ENCODE assay signal across 17 cellular contexts in genomic region chr7:136163333-136163732, GRCh38.
A peak's percentile ranks its signal among the peaks of the same experiment; 100 is the strongest.
DNase-seq lines count a peak whose midpoint lies in the region; TF ChIP-seq lines count a peak whose summit lies in the region.
"Had no signal": no experiment of that assay in that cellular context is flagged by ENCODE, and none has a peak within 500 bp of the region (broad histone marks: within the 10 kb centered on the region; RNA-seq: fewer than 3 reads in every experiment).

No MANE protein-coding gene starts in this region.

- H2BK5ac ChIP-seq in mesenchymal stem cell (ENCODE audit: low read depth, low read length, poor library complexity, severe bottlenecking) = no peak overlapping the region

- in situ Hi-C loops in astrocyte of the spinal cord (cut with HindIII; ENCODE audit: low sequenced_read_pairs) = no loop called here

- H3K23ac ChIP-seq in mesenchymal stem cell (ENCODE audit: low read length in 2 of 2) = no peak overlapping the region

- no peaks in the 10 kb centered on the region for H3K27me3 ChIP-seq in mesenchymal stem cell (ENCODE audit: control insufficient read depth in 1 of 2, insufficient read depth in 1 of 2, low read length in 2 of 2)
- no peaks in the 10 kb centered on the region for H3K27me3 ChIP-seq in ascending aorta
- H3K27me3 ChIP-seq: BLaER1 treated with 17β-estradiol and CSF1 and Interleukin-3, amounts not matched to agents 10 nM and 100 nM had no signal

- no peak overlapping the region for H2BK12ac ChIP-seq in mesenchymal stem cell (ENCODE audit: low read length in 2 of 2)

- H2AFZ ChIP-seq in mesenchymal stem cell (ENCODE audit: low read depth, low read length) = no peak overlapping the region

- no peak overlapping the region for H3K14ac ChIP-seq in mesenchymal stem cell (ENCODE audit: low read length in 2 of 2)

- H3K79me1 ChIP-seq in mesenchymal stem cell (replicated peaks; ENCODE audit: low read length, poor library complexity, severe bottlenecking) = no peaks in the 10 kb centered on the region

- DNase-seq in LHCN-M2 (ENCODE audit: low read depth) (peak; percentile 4), astrocyte of the spinal cord (ENCODE audit: low read depth, low spot score) (peak; percentile 2), mesenchymal stem cell (peak; percentile 20), pons (ENCODE audit: low spot score) (no peak), HUDEP-2 (lab: John Stamatoyannopoulos, UW; ENCODE audit: unreplicated experiment in 76 of 76) (no peak), ascending aorta (ENCODE audit: low spot score in 2 of 2) (no peak), SHP77 treated with DMSO at 0.1 percent for 48 hours (lab: John Stamatoyannopoulos, UW) (no peak)
- DNase-seq: 8988T; Calu3; CD8-positive, alpha-beta T cell; DMS79 treated with DMSO at 0.1 percent for 48 hours; GF-D8; GOT3; H7; HFFc6 had no signal

- WGBS in mesenchymal stem cell = 100% methylated on average over 2 of the region's 2 CpGs

- H3K27ac ChIP-seq in mesenchymal stem cell (ENCODE audit: low read length, poor library complexity, severe bottlenecking) = no peak overlapping the region
- H3K27ac ChIP-seq in ascending aorta = no peak overlapping the region
- H3K27ac ChIP-seq: BLaER1 treated with 17β-estradiol and CSF1 and Interleukin-3, amounts not matched to agents 10 nM and 100 nM; HL-60 had no signal

- TF ChIP-seq CTCF in astrocyte of the spinal cord (IDR thresholded peaks at IDR 0.05; ENCODE audit: low read depth, low read length) = no peak
- TF ChIP-seq CTCF in ascending aorta (IDR thresholded peaks at IDR 0.05) = no peak

- no peak overlapping the region for H2BK120ac ChIP-seq in mesenchymal stem cell (ENCODE audit: low read depth, low read length)

- H3K4me1 ChIP-seq in mesenchymal stem cell (ENCODE audit: control insufficient read depth, insufficient read depth, low read depth, low read length) (no peaks in the 10 kb centered on the region), ascending aorta (no peaks in the 10 kb centered on the region)
- H3K4me1 ChIP-seq: BLaER1 treated with 17β-estradiol and CSF1 and Interleukin-3, amounts not matched to agents 10 nM and 100 nM had no signal

- no peak overlapping the region for H3K9ac ChIP-seq in mesenchymal stem cell (ENCODE audit: low read length)
- H3K9ac ChIP-seq: BLaER1 treated with 17β-estradiol and CSF1 and Interleukin-3, amounts not matched to agents 10 nM and 100 nM had no signal

- H3K18ac ChIP-seq in mesenchymal stem cell (ENCODE audit: low read depth in 1 of 2, low read length in 2 of 2) = no peak overlapping the region

- H3K4ac ChIP-seq in mesenchymal stem cell (ENCODE audit: low read depth in 1 of 2, low read length in 2 of 2) = no peak overlapping the region

- no peak overlapping the region for H4K91ac ChIP-seq in mesenchymal stem cell (ENCODE audit: low read length)

- no peak overlapping the region for H2BK15ac ChIP-seq in mesenchymal stem cell (ENCODE audit: low read depth, poor library complexity, severe bottlenecking)

- H2AK5ac ChIP-seq in mesenchymal stem cell (ENCODE audit: low read length, severe bottlenecking) = no peak overlapping the region

- H3K36me3 ChIP-seq in mesenchymal stem cell (ENCODE audit: control insufficient read depth in 1 of 2, insufficient read depth in 2 of 2, low read depth in 1 of 2, low read length in 2 of 2) = no peaks in the 10 kb centered on the region
- H3K36me3 ChIP-seq in ascending aorta = no peaks in the 10 kb centered on the region
- H3K36me3 ChIP-seq: BLaER1 treated with 17β-estradiol and CSF1 and Interleukin-3, amounts not matched to agents 10 nM and 100 nM had no signal

- intact Hi-C loops in ascending aorta (cut with DNase I) = no loop called here

- no peak overlapping the region for H3K4me2 ChIP-seq in mesenchymal stem cell (ENCODE audit: low read length, poor library complexity, severe bottlenecking)
- H3K4me2 ChIP-seq: BLaER1 treated with 17β-estradiol and CSF1 and Interleukin-3, amounts not matched to agents 10 nM and 100 nM had no signal

- no peak overlapping the region for H3K4me3 ChIP-seq in astrocyte of the spinal cord (ENCODE audit: low read depth, low read length)
- no peak overlapping the region for H3K4me3 ChIP-seq in mesenchymal stem cell (ENCODE audit: insufficient read depth in 1 of 2, low read depth in 1 of 2, low read length in 2 of 2)
- H3K4me3 ChIP-seq in ascending aorta = no peak overlapping the region
- H3K4me3 ChIP-seq: BLaER1 treated with 17β-estradiol and CSF1 and Interleukin-3, amounts not matched to agents 10 nM and 100 nM had no signal

- H4K8ac ChIP-seq in mesenchymal stem cell (ENCODE audit: low read length) = no peak overlapping the region

- H3K9me3 ChIP-seq in mesenchymal stem cell (ENCODE audit: control insufficient read depth, low read length) = no peaks in the 10 kb centered on the region
- H3K9me3 ChIP-seq in ascending aorta = no peaks in the 10 kb centered on the region
- H3K9me3 ChIP-seq: BLaER1 treated with 17β-estradiol and CSF1 and Interleukin-3, amounts not matched to agents 10 nM and 100 nM had no signal

Comparison
In these comparisons a context has a peak if more than half of its experiments do, and no peak if none do; other contexts are left out.
1. DNase-seq: peak in LHCN-M2 (single experiment), astrocyte of the spinal cord (single experiment) and mesenchymal stem cell (single experiment); none in pons (single experiment), HUDEP-2 (0 of 76), ascending aorta (0 of 2) and SHP77 treated with DMSO at 0.1 percent for 48 hours (single experiment).